12 cellular contexts compared by ENCODE assay signal in genomic region chr1:61638296-61638695, GRCh38.
A peak's percentile ranks its signal among the peaks of the same experiment; 100 is the strongest.
DNase-seq lines count a peak whose midpoint lies in the region; ATAC-seq, FAIRE-seq and TF ChIP-seq lines count a peak whose summit lies in the region.
"Had no signal": no experiment of that assay in that cellular context is flagged by ENCODE, and none has a peak within 500 bp of the region (broad histone marks: within the 10 kb centered on the region; RNA-seq: fewer than 3 reads in every experiment).

No MANE protein-coding gene starts in this region.

- H3K27me3 ChIP-seq in HepG2 (ENCODE audit: control insufficient read depth in 1 of 2, insufficient read depth in 2 of 2, low read length in 2 of 2), result peaks cover 0 to 36% of the 10 kb centered on the region in 2 experiments; a peak in 3 of 5 replicates
- H3K27me3 ChIP-seq in thoracic aorta (replicated peaks; ENCODE audit: insufficient read depth), result no peaks in the 10 kb centered on the region

- H3K9me3 ChIP-seq in HepG2 (ENCODE audit: low read length) (no peaks in the 10 kb centered on the region), thoracic aorta (no peaks in the 10 kb centered on the region)

- BruUV-seq in HepG2 (replicated peaks; lab: Mats Ljungman, UMichigan), result no TSS peak

- ATAC-seq in HepG2, result no peak
- ATAC-seq in thoracic aorta (ENCODE audit: insufficient number of reproducible peaks, low FRiP score, low read depth), result peak; percentile 71
- ATAC-seq in stimulated activated memory B cell treated with anti-CD40 and anti-IgM and Interleukin-4, amounts not matched to agents 10 μg/mL and 1 μg/mL and 100 μg/mL, for 72 hours, result no peak
- ATAC-seq in HG02885 (IDR thresholded peaks at IDR 0.05; ENCODE audit: poor library complexity, unreplicated experiment), result no peak
- ATAC-seq: activated CD4-positive, alpha-beta T cell treated with anti-CD3 and anti-CD28 coated beads for 36 hours had no signal

- 94% methylated on average over 2 of the region's 2 CpGs for WGBS in HepG2 (ENCODE audit: low lambda C conversion rate)

- no peaks in the 10 kb centered on the region for H3K9me3 Mint-ChIP-seq in stimulated activated memory B cell treated with anti-CD40 and anti-IgM and Interleukin-4, amounts not matched to agents 10 μg/mL and 1 μg/mL and 100 μg/mL, for 72 hours

- TF ChIP-seq EP300 in HepG2 (IDR thresholded peaks at IDR 0.05; ENCODE audit: low read depth in 2 of 2, low read length in 2 of 2), result no peak
- TF ChIP-seq EP300 in HepG2 (CRISPR knock-in tag; IDR thresholded peaks at IDR 0.05; ENCODE audit: borderline replicate concordance), result no peak

- CTCF ChIA-PET in HepG2 (lab: Yijun Ruan, JAX; ENCODE audit: low intra/inter-chr PET ratio, low total read pairs), result no interaction called here

- H3K4me3 ChIP-seq in HepG2 (replicated peaks in 1 of 3; ENCODE audit: insufficient read depth in 1 of 3, low read depth in 2 of 3, low read length in 3 of 3) (no peak overlapping the region), thoracic aorta (no peak overlapping the region)

- H3K4me3 Mint-ChIP-seq in stimulated activated memory B cell treated with anti-CD40 and anti-IgM and Interleukin-4, amounts not matched to agents 10 μg/mL and 1 μg/mL and 100 μg/mL, for 72 hours, result no peak overlapping the region
- H3K4me3 Mint-ChIP-seq: activated CD4-positive, alpha-beta T cell treated with anti-CD3 and anti-CD28 coated beads for 36 hours; brain had no signal

- intact Hi-C loops in HepG2 (cut with micrococcal nuclease; ENCODE audit: unreplicated experiment), result no loop called here

- no peak overlapping the region for H3K4me2 ChIP-seq in HepG2 (ENCODE audit: low read depth, low read length)

- FAIRE-seq in endometrium (lab: Jason Lieb, UNC) (peak; percentile 15), HepG2 (lab: Jason Lieb, UNC) (no peak)

- peak; percentile 64 for DNase-seq in HS-5 (ENCODE audit: low read depth)
- no peak for DNase-seq in HepG2 (ENCODE audit: low spot score)
- DNase-seq in thoracic aorta (ENCODE audit: low spot score), result no peak
- no peak for DNase-seq in kidney glomerular epithelial cell (lab: John Stamatoyannopoulos, UW)
- no peak for DNase-seq in NCI-H187 (lab: John Stamatoyannopoulos, UW)
- DNase-seq: activated CD4-positive, alpha-beta T cell treated with anti-CD3 and anti-CD28 coated beads for 36 hours; NCI-H2081; substantia nigra had no signal

- no peaks in the 10 kb centered on the region for H4K20me1 ChIP-seq in HepG2 (ENCODE audit: insufficient read depth, low read length)

- in situ Hi-C loops in HepG2 (cut with HindIII; ENCODE audit: extremely low pct_ligation_motif_present, low pct_unique_long_range_greater_than_20kb), result no loop called here

- no peaks in the 10 kb centered on the region for H3K36me3 Mint-ChIP-seq in stimulated activated memory B cell treated with anti-CD40 and anti-IgM and Interleukin-4, amounts not matched to agents 10 μg/mL and 1 μg/mL and 100 μg/mL, for 72 hours
- H3K36me3 Mint-ChIP-seq: brain had no signal

- H3K4me1 Mint-ChIP-seq in stimulated activated memory B cell treated with anti-CD40 and anti-IgM and Interleukin-4, amounts not matched to agents 10 μg/mL and 1 μg/mL and 100 μg/mL, for 72 hours, result peaks cover 14% of the 10 kb centered on the region

- H3K9ac ChIP-seq in HepG2 (ENCODE audit: insufficient read depth, low read depth, low read length), result no peak overlapping the region

- no peak overlapping the region for H3K27ac Mint-ChIP-seq in stimulated activated memory B cell treated with anti-CD40 and anti-IgM and Interleukin-4, amounts not matched to agents 10 μg/mL and 1 μg/mL and 100 μg/mL, for 72 hours
- H3K27ac Mint-ChIP-seq: activated CD4-positive, alpha-beta T cell treated with anti-CD3 and anti-CD28 coated beads for 36 hours had no signal

- H3K27me3 Mint-ChIP-seq in stimulated activated memory B cell treated with anti-CD40 and anti-IgM and Interleukin-4, amounts not matched to agents 10 μg/mL and 1 μg/mL and 100 μg/mL, for 72 hours, result no peaks in the 10 kb centered on the region
- H3K27me3 Mint-ChIP-seq: activated CD4-positive, alpha-beta T cell treated with anti-CD3 and anti-CD28 coated beads for 36 hours had no signal

- no peak overlapping the region for H2AFZ ChIP-seq in HepG2 (ENCODE audit: low read length)

- H3K4me1 ChIP-seq in HepG2 (ENCODE audit: insufficient read depth, low read length) (no peaks in the 10 kb centered on the region), thoracic aorta (ENCODE audit: control insufficient read depth in 1 of 2, low read depth in 2 of 2) (peaks cover 50 to 68% of the 10 kb centered on the region in 2 donors)

- POLR2A ChIA-PET in HepG2 (lab: Yijun Ruan, JAX), result no interaction called here

- no peak for TF ChIP-seq POLR2A in HepG2 (IDR thresholded peaks at IDR 0.05; ENCODE audit: insufficient read depth in 1 of 2, low read depth in 2 of 2, low read length in 2 of 2)

- no peak overlapping the region for H3K27ac ChIP-seq in HepG2 (ENCODE audit: extremely low read length, insufficient read depth, low read length)
- H3K27ac ChIP-seq in thoracic aorta, result peak overlapping the region; percentile 90 to 91

- H3K36me3 ChIP-seq in HepG2 (replicated peaks in 1 of 2; ENCODE audit: control insufficient read depth in 1 of 2, insufficient read depth in 2 of 2, low read length in 2 of 2) (no peaks in the 10 kb centered on the region), thoracic aorta (no peaks in the 10 kb centered on the region)

- TF ChIP-seq CTCF in HepG2 (CRISPR knock-in tag; IDR thresholded peaks at IDR 0.05) (no peak), thoracic aorta (IDR thresholded peaks at IDR 0.05) (no peak)

- H3K79me2 ChIP-seq in HepG2 (ENCODE audit: insufficient read depth, low read length), result no peaks in the 10 kb centered on the region

- no peak for TF ChIP-seq RAD21 in HepG2 (CRISPR knock-in tag; IDR thresholded peaks at IDR 0.05)

TF ChIP-seq in HepG2, 621 proteins besides CTCF, POLR2A, EP300 and RAD21:
- TF ChIP-seq ZNF44 (CRISPR knock-in tag; IDR thresholded peaks at IDR 0.05) (no peak), CEBPB (IDR thresholded peaks at IDR 0.05; ENCODE audit: borderline replicate concordance, low read depth, low read length) (peak; percentile 52; the same call in 1 of the 2 replicates)
